ENCODE assay signal across 18 cellular contexts in the genomic region with DNA sequence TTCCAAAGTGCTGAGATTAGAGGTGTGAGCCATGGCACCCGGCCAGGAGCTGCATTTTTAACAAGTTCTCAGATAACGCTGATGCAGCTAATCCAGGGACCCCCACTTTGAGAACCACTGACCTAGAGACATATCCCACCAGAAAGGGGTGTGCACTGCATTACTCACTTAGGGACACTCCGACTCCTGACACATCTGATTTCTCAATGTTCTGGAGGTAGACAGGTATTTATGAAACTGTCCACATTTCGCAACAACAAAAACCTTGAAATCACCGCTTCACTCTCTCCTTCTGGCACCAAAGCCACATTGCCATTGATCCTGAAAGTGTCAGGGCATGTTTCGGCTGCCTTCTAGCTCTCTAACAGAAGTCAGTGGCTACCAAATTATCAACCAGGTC. TPM values are rescaled to one million over a fixed set of nuclear protein-coding genes. Genes with fewer than 3 reads are reported as not detected.
DNase-seq lines count a peak whose midpoint lies in the region; ATAC-seq and TF ChIP-seq lines count a peak whose summit lies in the region.
"Had no signal": no experiment of that assay in that cellular context is flagged by ENCODE, and none has a peak within 500 bp of the region (broad histone marks: within the 10 kb centered on the region; RNA-seq: fewer than 3 reads in every experiment).

No MANE protein-coding gene starts in this region.

- no peaks in the 10 kb centered on the region for H3F3A ChIP-seq in neural progenitor cell (ENCODE audit: low read depth)

- H3K36me3 ChIP-seq in neural progenitor cell (no peaks in the 10 kb centered on the region), vagina (no peaks in the 10 kb centered on the region)
- H3K36me3 ChIP-seq: BLaER1 treated with 17β-estradiol and CSF1 and Interleukin-3, amounts not matched to agents 10 nM and 100 nM had no signal

- H3K9me3 ChIP-seq in neural progenitor cell (ENCODE audit: low read depth) (no peaks in the 10 kb centered on the region), vagina (no peaks in the 10 kb centered on the region)
- H3K9me3 ChIP-seq: BLaER1 treated with 17β-estradiol and CSF1 and Interleukin-3, amounts not matched to agents 10 nM and 100 nM had no signal

- POLR2A ChIA-PET in RWPE1 (lab: Yijun Ruan, JAX; ENCODE audit: low non-redundant PET): no interaction called here

- H3K27ac Mint-ChIP-seq in neural progenitor cell: peak overlapping the region; percentile 31
- H3K27ac Mint-ChIP-seq in activated CD4-positive, alpha-beta T cell treated with anti-CD3 and anti-CD28 coated beads, Interleukin-2, amount 10 ng/mL, durations not matched to agents 24 days and 14 days: no peak overlapping the region
- H3K27ac Mint-ChIP-seq: CD8-positive, alpha-beta T cell; GM23338 had no signal

- no peak overlapping the region for H2AFZ ChIP-seq in neural progenitor cell (replicated peaks)
- H2AFZ ChIP-seq: GM23338 had no signal

- no peaks in the 10 kb centered on the region for H3K9me3 Mint-ChIP-seq in neural progenitor cell
- no peaks in the 10 kb centered on the region for H3K9me3 Mint-ChIP-seq in activated CD4-positive, alpha-beta T cell treated with anti-CD3 and anti-CD28 coated beads, Interleukin-2, amount 10 ng/mL, durations not matched to agents 24 days and 14 days
- H3K9me3 Mint-ChIP-seq: CD8-positive, alpha-beta T cell; GM23338 had no signal

- H3K4me3 ChIP-seq in neural progenitor cell (no peak overlapping the region), vagina (no peak overlapping the region)
- H3K4me3 ChIP-seq: BLaER1 treated with 17β-estradiol and CSF1 and Interleukin-3, amounts not matched to agents 10 nM and 100 nM; GM23338 had no signal

- no peaks in the 10 kb centered on the region for H3K4me1 Mint-ChIP-seq in neural progenitor cell
- no peaks in the 10 kb centered on the region for H3K4me1 Mint-ChIP-seq in activated CD4-positive, alpha-beta T cell treated with anti-CD3 and anti-CD28 coated beads, Interleukin-2, amount 10 ng/mL, durations not matched to agents 24 days and 14 days
- H3K4me1 Mint-ChIP-seq: GM23338 had no signal

- peak; percentile 60 for DNase-seq in HPDE6-E6E7 (ENCODE audit: extremely low spot score)
- DNase-seq in RWPE1 (ENCODE audit: low spot score): peak; percentile 66
- DNase-seq in foreskin keratinocyte: peak; percentile 69 to 73
- DNase-seq in neural progenitor cell (ENCODE audit: low spot score): no peak
- DNase-seq in vagina (ENCODE audit: extremely low spot score in 2 of 2): no peak
- DNase-seq in 8988T: no peak
- no peak for DNase-seq in activated CD4-positive, alpha-beta T cell treated with anti-CD3 and anti-CD28 coated beads, Interleukin-2, amount 10 ng/mL, durations not matched to agents 24 days and 14 days
- no peak for DNase-seq in NCI-H1930 (lab: John Stamatoyannopoulos, UW)
- DNase-seq: CD8-positive, alpha-beta T cell; DMS53; EL; HCEC 1CT; NCI-H1105; NCI-H510A treated with DMSO at 0.1 percent for 48 hours; NCI-H82 had no signal

- intact Hi-C loops in vagina (cut with DNase I): no loop called here
- intact Hi-C loops in activated CD4-positive, alpha-beta T cell treated with anti-CD3 and anti-CD28 coated beads, Interleukin-2, amount 10 ng/mL, durations not matched to agents 24 days and 14 days (cut with micrococcal nuclease): no loop called here

- no peak for TF ChIP-seq CTCF in RWPE1 (conservative IDR thresholded peaks at IDR 0.05; ENCODE audit: low read depth)
- no peak for TF ChIP-seq CTCF in foreskin keratinocyte (conservative IDR thresholded peaks at IDR 0.05)
- no peak for TF ChIP-seq CTCF in neural progenitor cell (IDR thresholded peaks at IDR 0.05)
- no peak for TF ChIP-seq CTCF in vagina (IDR thresholded peaks at IDR 0.05)

- H3K27me3 Mint-ChIP-seq in neural progenitor cell (ENCODE audit: insufficient read depth, low read depth): peaks cover 2% of the 10 kb centered on the region
- H3K27me3 Mint-ChIP-seq in activated CD4-positive, alpha-beta T cell treated with anti-CD3 and anti-CD28 coated beads, Interleukin-2, amount 10 ng/mL, durations not matched to agents 24 days and 14 days: no peaks in the 10 kb centered on the region

- H3K4me1 ChIP-seq in foreskin keratinocyte (no peaks in the 10 kb centered on the region), neural progenitor cell (no peaks in the 10 kb centered on the region), vagina (no peaks in the 10 kb centered on the region)
- H3K4me1 ChIP-seq: BLaER1 treated with 17β-estradiol and CSF1 and Interleukin-3, amounts not matched to agents 10 nM and 100 nM had no signal

- peak overlapping the region; percentile 86 for H3K27ac ChIP-seq in RWPE1
- no peak overlapping the region for H3K27ac ChIP-seq in foreskin keratinocyte
- no peak overlapping the region for H3K27ac ChIP-seq in neural progenitor cell
- H3K27ac ChIP-seq in vagina: no peak overlapping the region
- H3K27ac ChIP-seq: BLaER1 treated with 17β-estradiol and CSF1 and Interleukin-3, amounts not matched to agents 10 nM and 100 nM had no signal

- no peak overlapping the region for H3K9ac ChIP-seq in neural progenitor cell
- H3K9ac ChIP-seq: BLaER1 treated with 17β-estradiol and CSF1 and Interleukin-3, amounts not matched to agents 10 nM and 100 nM had no signal

- CTCF ChIA-PET in RWPE1 (lab: Yijun Ruan, JAX): interaction anchor here (0.5 to 1.0 kb wide), 2 partner anchors 21 to 39 kb away, joined by 3 to 4 read pairs; no protein-coding TSS in a partner anchor

- ATAC-seq in foreskin keratinocyte: peak; percentile 24
- ATAC-seq: CD8-positive, alpha-beta T cell; GM23338; Right ventricle myocardium inferior had no signal

- no peaks in the 10 kb centered on the region for H4K20me1 ChIP-seq in neural progenitor cell (ENCODE audit: low read depth)
- H4K20me1 ChIP-seq: BLaER1 treated with 17β-estradiol and CSF1 and Interleukin-3, amounts not matched to agents 10 nM and 100 nM had no signal

- H3K4me2 ChIP-seq in neural progenitor cell: no peak overlapping the region
- H3K4me2 ChIP-seq: BLaER1 treated with 17β-estradiol and CSF1 and Interleukin-3, amounts not matched to agents 10 nM and 100 nM; GM23338 had no signal

- TF ChIP-seq POLR2A in vagina (IDR thresholded peaks at IDR 0.05): no peak

- H3K27me3 ChIP-seq in foreskin keratinocyte (peaks cover 8% of the 10 kb centered on the region), neural progenitor cell (no peaks in the 10 kb centered on the region), vagina (no peaks in the 10 kb centered on the region)
- H3K27me3 ChIP-seq: BLaER1 treated with 17β-estradiol and CSF1 and Interleukin-3, amounts not matched to agents 10 nM and 100 nM had no signal

- H3K4me3 Mint-ChIP-seq in neural progenitor cell: no peak overlapping the region
- H3K4me3 Mint-ChIP-seq in activated CD4-positive, alpha-beta T cell treated with anti-CD3 and anti-CD28 coated beads, Interleukin-2, amount 10 ng/mL, durations not matched to agents 24 days and 14 days: no peak overlapping the region
- H3K4me3 Mint-ChIP-seq: CD8-positive, alpha-beta T cell; GM23338 had no signal

- H3K79me2 ChIP-seq in neural progenitor cell (ENCODE audit: low read depth): no peaks in the 10 kb centered on the region

- no peaks in the 10 kb centered on the region for H3K36me3 Mint-ChIP-seq in neural progenitor cell
- no peaks in the 10 kb centered on the region for H3K36me3 Mint-ChIP-seq in activated CD4-positive, alpha-beta T cell treated with anti-CD3 and anti-CD28 coated beads, Interleukin-2, amount 10 ng/mL, durations not matched to agents 24 days and 14 days (ENCODE audit: low read depth)
- H3K36me3 Mint-ChIP-seq: CD8-positive, alpha-beta T cell had no signal

RNA-seq across cellular contexts. Expression of a gene that starts 23.2 kb away (rescaled TPM):
- total RNA-seq in foreskin keratinocyte (51.2 and 55.7 TPM in 2 replicates), neural progenitor cell (ENCODE audit: low replicate concordance) (161 and 268 TPM in 2 replicates), vagina (62.9 TPM)
- polyA plus RNA-seq in foreskin keratinocyte: 73.6 and 86.7 TPM in 2 replicates
- 66.0 and 69.9 TPM in 2 replicates for total RNA-seq in activated CD4-positive, alpha-beta T cell treated with anti-CD3 and anti-CD28 coated beads, Interleukin-2, amount 10 ng/mL, durations not matched to agents 24 days and 14 days

Comparison
In these comparisons a context has a peak if more than half of its experiments do, and no peak if none do; other contexts are left out.
1. DNase-seq: peak in HPDE6-E6E7 (single experiment), RWPE1 (single experiment) and foreskin keratinocyte (2 of 2); none in neural progenitor cell (single experiment), vagina (0 of 2), 8988T (single experiment), activated CD4-positive, alpha-beta T cell treated with anti-CD3 and anti-CD28 coated beads, Interleukin-2, amount 10 ng/mL, durations not matched to agents 24 days and 14 days (single experiment) and NCI-H1930 (0 of 2).